ENCODE assay signal across 6 cellular contexts in genomic region chr6:69072796-69073195, GRCh38.
"Had no signal": no experiment of that assay in that cellular context is flagged by ENCODE, and none has a peak within 500 bp of the region (broad histone marks: within the 10 kb centered on the region; RNA-seq: fewer than 3 reads in every experiment).

No MANE protein-coding gene starts in this region.

- FAIRE-seq: HepG2, HTR-8/SVneo had no signal

- H3K27ac ChIP-seq: HL-60 had no signal

- DNase-seq: IMR-90, KBM-7, KG1 had no signal

- ATAC-seq: HepG2 had no signal
